1 cellular context compared by ENCODE assay signal in genomic region chr9:90972057-90972456, GRCh38.
TF ChIP-seq lines count a peak whose summit lies in the region.

No MANE protein-coding gene starts in this region.

TF ChIP-seq in GM23338, 12 proteins besides CTCF, POLR2A, EP300 and RAD21 (continued from another document):
- no peak for TF ChIP-seq ZNF462 (CRISPR knock-in tag; IDR thresholded peaks at IDR 0.05)
- TF ChIP-seq ETS1 (IDR thresholded peaks at IDR 0.05) = no peak
- no peak for TF ChIP-seq STAT1 (IDR thresholded peaks at IDR 0.05; ENCODE audit: unreplicated experiment)
- TF ChIP-seq CREB1 (CRISPR knock-in tag; IDR thresholded peaks at IDR 0.05; ENCODE audit: low read depth) = no peak
- TF ChIP-seq POLR2AphosphoS5 (IDR thresholded peaks at IDR 0.05; ENCODE audit: low read depth) = no peak
- TF ChIP-seq ZNF114 (CRISPR knock-in tag; IDR thresholded peaks at IDR 0.05) = no peak
